ENCODE assay signal across 1 cellular context in the genomic region with DNA sequence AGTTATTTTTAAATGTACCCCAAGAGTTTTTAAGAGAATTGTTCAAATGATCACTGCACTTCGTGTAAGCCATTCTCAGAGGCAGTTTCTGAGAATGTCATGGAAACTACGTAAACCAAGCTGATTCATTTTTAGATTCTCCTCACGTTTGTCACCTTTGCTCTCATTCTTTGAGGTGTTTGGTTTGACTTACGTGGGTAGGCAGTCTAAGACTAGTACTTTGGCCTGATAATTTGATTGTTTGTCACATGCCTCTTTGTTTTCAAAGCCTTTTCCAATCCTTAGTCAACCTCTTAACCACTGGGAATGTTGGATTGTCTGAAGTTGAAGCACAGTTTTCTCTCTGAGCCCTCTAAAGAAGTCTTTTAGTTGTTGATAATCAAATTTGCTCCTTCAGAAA.
TF ChIP-seq lines count a peak whose summit lies in the region.

No MANE protein-coding gene starts in this region.

TF ChIP-seq in GM12878, 131 proteins besides CTCF, POLR2A, EP300 and RAD21 (continued from another document and continues in another):
- TF ChIP-seq, protein P1, sequence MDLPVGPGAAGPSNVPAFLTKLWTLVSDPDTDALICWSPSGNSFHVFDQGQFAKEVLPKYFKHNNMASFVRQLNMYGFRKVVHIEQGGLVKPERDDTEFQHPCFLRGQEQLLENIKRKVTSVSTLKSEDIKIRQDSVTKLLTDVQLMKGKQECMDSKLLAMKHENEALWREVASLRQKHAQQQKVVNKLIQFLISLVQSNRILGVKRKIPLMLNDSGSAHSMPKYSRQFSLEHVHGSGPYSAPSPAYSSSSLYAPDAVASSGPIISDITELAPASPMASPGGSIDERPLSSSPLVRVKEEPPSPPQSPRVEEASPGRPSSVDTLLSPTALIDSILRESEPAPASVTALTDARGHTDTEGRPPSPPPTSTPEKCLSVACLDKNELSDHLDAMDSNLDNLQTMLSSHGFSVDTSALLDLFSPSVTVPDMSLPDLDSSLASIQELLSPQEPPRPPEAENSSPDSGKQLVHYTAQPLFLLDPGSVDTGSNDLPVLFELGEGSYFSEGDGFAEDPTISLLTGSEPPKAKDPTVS (IDR thresholded peaks at IDR 0.05; ENCODE audit: low read depth, low read length), result no peak
- TF ChIP-seq BHLHE40 (IDR thresholded peaks at IDR 0.05; ENCODE audit: borderline replicate concordance in 1 of 2, low read depth in 2 of 2, low read length in 1 of 2) (peak; percentile 99 to 100), POLR2AphosphoS5 (IDR thresholded peaks at IDR 0.05; ENCODE audit: low read length) (no peak), SUZ12 (IDR thresholded peaks at IDR 0.05; ENCODE audit: unreplicated experiment) (no peak), GABPA (IDR thresholded peaks at IDR 0.05; ENCODE audit: low read depth) (no peak), IRF4 (IDR thresholded peaks at IDR 0.05; ENCODE audit: low read depth, low read length) (peak; percentile 89), MEF2B (IDR thresholded peaks at IDR 0.05; ENCODE audit: partially characterized antibody, poor library complexity, severe bottlenecking) (peak; percentile 80), SMC3 (IDR thresholded peaks at IDR 0.05; ENCODE audit: borderline replicate concordance, low read length) (no peak), BCL11A (IDR thresholded peaks at IDR 0.05; ENCODE audit: low read depth, low read length) (peak; percentile 38; the same call in 1 of the 2 replicates), POLR2AphosphoS2 (IDR thresholded peaks at IDR 0.05; ENCODE audit: low read depth, low read length) (no peak), KLF5 (IDR thresholded peaks at IDR 0.05; ENCODE audit: partially characterized antibody) (no peak), HDGF (IDR thresholded peaks at IDR 0.05) (no peak), WRNIP1 (IDR thresholded peaks at IDR 0.05; ENCODE audit: borderline replicate concordance, low read depth, low read length) (no peak), IKZF2 (IDR thresholded peaks at IDR 0.05) (peak; percentile 84 to 89; a peak in 3 of 4 replicates), ZSCAN29 (IDR thresholded peaks at IDR 0.05) (no peak), SRF (IDR thresholded peaks at IDR 0.05; ENCODE audit: low read depth in 2 of 2, low read length in 2 of 2) (no peak), KDM1A (IDR thresholded peaks at IDR 0.05; ENCODE audit: borderline replicate concordance) (no peak), TCF7 (IDR thresholded peaks at IDR 0.05; ENCODE audit: borderline replicate concordance) (no peak), TARDBP (IDR thresholded peaks at IDR 0.05; ENCODE audit: borderline replicate concordance) (no peak), FOXM1 (IDR thresholded peaks at IDR 0.05; ENCODE audit: low read depth, low read length) (peak; percentile 64; the same call in 1 of the 2 replicates), ZBED1 (IDR thresholded peaks at IDR 0.05; ENCODE audit: borderline replicate concordance) (no peak), JUND (IDR thresholded peaks at IDR 0.05; ENCODE audit: low read depth, low read length) (peak; percentile 43; the same call in 1 of the 2 replicates), GATAD2B (conservative IDR thresholded peaks at IDR 0.05; ENCODE audit: low read depth) (no peak), LARP7 (IDR thresholded peaks at IDR 0.05) (no peak), ZBTB40 (IDR thresholded peaks at IDR 0.05; ENCODE audit: borderline replicate concordance) (no peak; the same call in 1 of the 2 replicates), NFIC (IDR thresholded peaks at IDR 0.05; ENCODE audit: low read depth, low read length) (peak; percentile 60), MYB (IDR thresholded peaks at IDR 0.05; ENCODE audit: borderline replicate concordance, low read depth, low read length) (no peak), TAF1 (IDR thresholded peaks at IDR 0.05; ENCODE audit: borderline replicate concordance, low read depth, low read length) (no peak), PAX5 (IDR thresholded peaks at IDR 0.05; ENCODE audit: borderline replicate concordance, low read depth, low read length) (no peak)
- TF ChIP-seq, protein P2, sequence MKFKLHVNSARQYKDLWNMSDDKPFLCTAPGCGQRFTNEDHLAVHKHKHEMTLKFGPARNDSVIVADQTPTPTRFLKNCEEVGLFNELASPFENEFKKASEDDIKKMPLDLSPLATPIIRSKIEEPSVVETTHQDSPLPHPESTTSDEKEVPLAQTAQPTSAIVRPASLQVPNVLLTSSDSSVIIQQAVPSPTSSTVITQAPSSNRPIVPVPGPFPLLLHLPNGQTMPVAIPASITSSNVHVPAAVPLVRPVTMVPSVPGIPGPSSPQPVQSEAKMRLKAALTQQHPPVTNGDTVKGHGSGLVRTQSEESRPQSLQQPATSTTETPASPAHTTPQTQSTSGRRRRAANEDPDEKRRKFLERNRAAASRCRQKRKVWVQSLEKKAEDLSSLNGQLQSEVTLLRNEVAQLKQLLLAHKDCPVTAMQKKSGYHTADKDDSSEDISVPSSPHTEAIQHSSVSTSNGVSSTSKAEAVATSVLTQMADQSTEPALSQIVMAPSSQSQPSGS (IDR thresholded peaks at IDR 0.05; ENCODE audit: low read length), result peak; percentile 56; the same call in 1 of the 2 replicates
- TF ChIP-seq, protein P3, sequence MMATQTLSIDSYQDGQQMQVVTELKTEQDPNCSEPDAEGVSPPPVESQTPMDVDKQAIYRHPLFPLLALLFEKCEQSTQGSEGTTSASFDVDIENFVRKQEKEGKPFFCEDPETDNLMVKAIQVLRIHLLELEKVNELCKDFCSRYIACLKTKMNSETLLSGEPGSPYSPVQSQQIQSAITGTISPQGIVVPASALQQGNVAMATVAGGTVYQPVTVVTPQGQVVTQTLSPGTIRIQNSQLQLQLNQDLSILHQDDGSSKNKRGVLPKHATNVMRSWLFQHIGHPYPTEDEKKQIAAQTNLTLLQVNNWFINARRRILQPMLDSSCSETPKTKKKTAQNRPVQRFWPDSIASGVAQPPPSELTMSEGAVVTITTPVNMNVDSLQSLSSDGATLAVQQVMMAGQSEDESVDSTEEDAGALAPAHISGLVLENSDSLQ (IDR thresholded peaks at IDR 0.05), result no peak
- TF ChIP-seq, protein P4, sequence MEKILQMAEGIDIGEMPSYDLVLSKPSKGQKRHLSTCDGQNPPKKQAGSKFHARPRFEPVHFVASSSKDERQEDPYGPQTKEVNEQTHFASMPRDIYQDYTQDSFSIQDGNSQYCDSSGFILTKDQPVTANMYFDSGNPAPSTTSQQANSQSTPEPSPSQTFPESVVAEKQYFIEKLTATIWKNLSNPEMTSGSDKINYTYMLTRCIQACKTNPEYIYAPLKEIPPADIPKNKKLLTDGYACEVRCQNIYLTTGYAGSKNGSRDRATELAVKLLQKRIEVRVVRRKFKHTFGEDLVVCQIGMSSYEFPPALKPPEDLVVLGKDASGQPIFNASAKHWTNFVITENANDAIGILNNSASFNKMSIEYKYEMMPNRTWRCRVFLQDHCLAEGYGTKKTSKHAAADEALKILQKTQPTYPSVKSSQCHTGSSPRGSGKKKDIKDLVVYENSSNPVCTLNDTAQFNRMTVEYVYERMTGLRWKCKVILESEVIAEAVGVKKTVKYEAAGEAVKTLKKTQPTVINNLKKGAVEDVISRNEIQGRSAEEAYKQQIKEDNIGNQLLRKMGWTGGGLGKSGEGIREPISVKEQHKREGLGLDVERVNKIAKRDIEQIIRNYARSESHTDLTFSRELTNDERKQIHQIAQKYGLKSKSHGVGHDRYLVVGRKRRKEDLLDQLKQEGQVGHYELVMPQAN (conservative IDR thresholded peaks at IDR 0.05), result no peak
- TF ChIP-seq, protein P5, sequence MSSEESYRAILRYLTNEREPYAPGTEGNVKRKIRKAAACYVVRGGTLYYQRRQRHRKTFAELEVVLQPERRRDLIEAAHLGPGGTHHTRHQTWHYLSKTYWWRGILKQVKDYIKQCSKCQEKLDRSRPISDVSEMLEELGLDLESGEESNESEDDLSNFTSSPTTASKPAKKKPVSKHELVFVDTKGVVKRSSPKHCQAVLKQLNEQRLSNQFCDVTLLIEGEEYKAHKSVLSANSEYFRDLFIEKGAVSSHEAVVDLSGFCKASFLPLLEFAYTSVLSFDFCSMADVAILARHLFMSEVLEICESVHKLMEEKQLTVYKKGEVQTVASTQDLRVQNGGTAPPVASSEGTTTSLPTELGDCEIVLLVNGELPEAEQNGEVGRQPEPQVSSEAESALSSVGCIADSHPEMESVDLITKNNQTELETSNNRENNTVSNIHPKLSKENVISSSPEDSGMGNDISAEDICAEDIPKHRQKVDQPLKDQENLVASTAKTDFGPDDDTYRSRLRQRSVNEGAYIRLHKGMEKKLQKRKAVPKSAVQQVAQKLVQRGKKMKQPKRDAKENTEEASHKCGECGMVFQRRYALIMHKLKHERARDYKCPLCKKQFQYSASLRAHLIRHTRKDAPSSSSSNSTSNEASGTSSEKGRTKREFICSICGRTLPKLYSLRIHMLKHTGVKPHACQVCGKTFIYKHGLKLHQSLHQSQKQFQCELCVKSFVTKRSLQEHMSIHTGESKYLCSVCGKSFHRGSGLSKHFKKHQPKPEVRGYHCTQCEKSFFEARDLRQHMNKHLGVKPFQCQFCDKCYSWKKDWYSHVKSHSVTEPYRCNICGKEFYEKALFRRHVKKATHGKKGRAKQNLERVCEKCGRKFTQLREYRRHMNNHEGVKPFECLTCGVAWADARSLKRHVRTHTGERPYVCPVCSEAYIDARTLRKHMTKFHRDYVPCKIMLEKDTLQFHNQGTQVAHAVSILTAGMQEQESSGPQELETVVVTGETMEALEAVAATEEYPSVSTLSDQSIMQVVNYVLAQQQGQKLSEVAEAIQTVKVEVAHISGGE (CRISPR knock-in tag; IDR thresholded peaks at IDR 0.05), result no peak
- TF ChIP-seq, protein P6, sequence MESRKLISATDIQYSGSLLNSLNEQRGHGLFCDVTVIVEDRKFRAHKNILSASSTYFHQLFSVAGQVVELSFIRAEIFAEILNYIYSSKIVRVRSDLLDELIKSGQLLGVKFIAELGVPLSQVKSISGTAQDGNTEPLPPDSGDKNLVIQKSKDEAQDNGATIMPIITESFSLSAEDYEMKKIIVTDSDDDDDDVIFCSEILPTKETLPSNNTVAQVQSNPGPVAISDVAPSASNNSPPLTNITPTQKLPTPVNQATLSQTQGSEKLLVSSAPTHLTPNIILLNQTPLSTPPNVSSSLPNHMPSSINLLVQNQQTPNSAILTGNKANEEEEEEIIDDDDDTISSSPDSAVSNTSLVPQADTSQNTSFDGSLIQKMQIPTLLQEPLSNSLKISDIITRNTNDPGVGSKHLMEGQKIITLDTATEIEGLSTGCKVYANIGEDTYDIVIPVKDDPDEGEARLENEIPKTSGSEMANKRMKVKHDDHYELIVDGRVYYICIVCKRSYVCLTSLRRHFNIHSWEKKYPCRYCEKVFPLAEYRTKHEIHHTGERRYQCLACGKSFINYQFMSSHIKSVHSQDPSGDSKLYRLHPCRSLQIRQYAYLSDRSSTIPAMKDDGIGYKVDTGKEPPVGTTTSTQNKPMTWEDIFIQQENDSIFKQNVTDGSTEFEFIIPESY (IDR thresholded peaks at IDR 0.05), result no peak
- TF ChIP-seq, protein P7, sequence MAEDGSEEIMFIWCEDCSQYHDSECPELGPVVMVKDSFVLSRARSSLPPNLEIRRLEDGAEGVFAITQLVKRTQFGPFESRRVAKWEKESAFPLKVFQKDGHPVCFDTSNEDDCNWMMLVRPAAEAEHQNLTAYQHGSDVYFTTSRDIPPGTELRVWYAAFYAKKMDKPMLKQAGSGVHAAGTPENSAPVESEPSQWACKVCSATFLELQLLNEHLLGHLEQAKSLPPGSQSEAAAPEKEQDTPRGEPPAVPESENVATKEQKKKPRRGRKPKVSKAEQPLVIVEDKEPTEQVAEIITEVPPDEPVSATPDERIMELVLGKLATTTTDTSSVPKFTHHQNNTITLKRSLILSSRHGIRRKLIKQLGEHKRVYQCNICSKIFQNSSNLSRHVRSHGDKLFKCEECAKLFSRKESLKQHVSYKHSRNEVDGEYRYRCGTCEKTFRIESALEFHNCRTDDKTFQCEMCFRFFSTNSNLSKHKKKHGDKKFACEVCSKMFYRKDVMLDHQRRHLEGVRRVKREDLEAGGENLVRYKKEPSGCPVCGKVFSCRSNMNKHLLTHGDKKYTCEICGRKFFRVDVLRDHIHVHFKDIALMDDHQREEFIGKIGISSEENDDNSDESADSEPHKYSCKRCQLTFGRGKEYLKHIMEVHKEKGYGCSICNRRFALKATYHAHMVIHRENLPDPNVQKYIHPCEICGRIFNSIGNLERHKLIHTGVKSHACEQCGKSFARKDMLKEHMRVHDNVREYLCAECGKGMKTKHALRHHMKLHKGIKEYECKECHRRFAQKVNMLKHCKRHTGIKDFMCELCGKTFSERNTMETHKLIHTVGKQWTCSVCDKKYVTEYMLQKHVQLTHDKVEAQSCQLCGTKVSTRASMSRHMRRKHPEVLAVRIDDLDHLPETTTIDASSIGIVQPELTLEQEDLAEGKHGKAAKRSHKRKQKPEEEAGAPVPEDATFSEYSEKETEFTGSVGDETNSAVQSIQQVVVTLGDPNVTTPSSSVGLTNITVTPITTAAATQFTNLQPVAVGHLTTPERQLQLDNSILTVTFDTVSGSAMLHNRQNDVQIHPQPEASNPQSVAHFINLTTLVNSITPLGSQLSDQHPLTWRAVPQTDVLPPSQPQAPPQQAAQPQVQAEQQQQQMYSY (CRISPR knock-in tag; IDR thresholded peaks at IDR 0.05), result no peak
- TF ChIP-seq, protein P8, sequence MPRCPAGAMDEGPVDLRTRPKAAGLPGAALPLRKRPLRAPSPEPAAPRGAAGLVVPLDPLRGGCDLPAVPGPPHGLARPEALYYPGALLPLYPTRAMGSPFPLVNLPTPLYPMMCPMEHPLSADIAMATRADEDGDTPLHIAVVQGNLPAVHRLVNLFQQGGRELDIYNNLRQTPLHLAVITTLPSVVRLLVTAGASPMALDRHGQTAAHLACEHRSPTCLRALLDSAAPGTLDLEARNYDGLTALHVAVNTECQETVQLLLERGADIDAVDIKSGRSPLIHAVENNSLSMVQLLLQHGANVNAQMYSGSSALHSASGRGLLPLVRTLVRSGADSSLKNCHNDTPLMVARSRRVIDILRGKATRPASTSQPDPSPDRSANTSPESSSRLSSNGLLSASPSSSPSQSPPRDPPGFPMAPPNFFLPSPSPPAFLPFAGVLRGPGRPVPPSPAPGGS (IDR thresholded peaks at IDR 0.05; ENCODE audit: borderline replicate concordance, insufficient read depth, low read depth, low read length, poor library complexity, severe bottlenecking), result no peak
